In the genomic region with DNA sequence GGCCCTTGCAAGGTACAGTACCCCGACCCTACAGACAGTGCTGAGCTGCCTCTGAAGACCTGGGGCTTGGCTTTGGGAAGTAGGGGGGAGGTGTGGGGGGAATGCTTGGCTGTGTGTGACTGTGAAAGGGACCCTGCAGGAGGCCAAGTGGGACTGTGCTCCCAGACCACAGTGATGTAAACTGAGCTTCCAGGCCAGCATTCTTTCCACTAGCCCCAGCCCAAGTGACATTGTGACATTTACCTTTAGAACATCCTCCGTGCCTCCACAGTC, we compare ENCODE assay signal across 34 cellular contexts. TPM values are rescaled to one million over a fixed set of nuclear protein-coding genes. Genes with fewer than 3 reads are reported as not detected.
"Had no signal": no experiment of that assay in that cellular context is flagged by ENCODE, and none has a peak within 500 bp of the region (broad histone marks: within the 10 kb centered on the region; RNA-seq: fewer than 3 reads in every experiment).

No MANE protein-coding gene starts in this region.

- H3K9me3 Mint-ChIP-seq: activated B cell treated with CpG ODN at 0.5 μM for 24 hours; activated CD8-positive, alpha-beta T cell treated with anti-CD3 and anti-CD28 coated beads for 36 hours; activated T-cell treated with anti-CD3 and anti-CD28 coated beads, Interleukin-2, amount 50 U/mL, for 4 hours; dendritic cell treated with granulocyte-macrophage colony-stimulating factor and Interleukin-4, amounts not matched to agents 40 ng/mL and 50 ng/mL, for 4 days; T-helper 2 cell treated with Interferon-gamma antibody and Interleukin-4, amounts not matched to agents 5 μg/mL and 100 μg/mL, for 36 hours had no signal

- H3K4me3 Mint-ChIP-seq: activated B cell treated with CpG ODN at 0.5 μM for 24 hours; activated CD8-positive, alpha-beta T cell treated with anti-CD3 and anti-CD28 coated beads for 36 hours; activated naive CD8-positive, alpha-beta T cell; activated T-cell treated with anti-CD3 and anti-CD28 coated beads, Interleukin-2, amount 50 U/mL, for 4 hours; activated T-helper 17 cell treated with anti-CD3 and anti-CD28 coated beads, Interleukin-2, amount 50 U/mL, for 72 hours; central memory CD8-positive, alpha-beta T cell; dendritic cell treated with granulocyte-macrophage colony-stimulating factor and Interleukin-4, amounts not matched to agents 40 ng/mL and 50 ng/mL, for 4 days; T-helper 17 cell; T-helper 2 cell treated with Interferon-gamma antibody and Interleukin-4, amounts not matched to agents 5 μg/mL and 100 μg/mL, for 36 hours had no signal

- H3K4me1 Mint-ChIP-seq: activated B cell treated with CpG ODN at 0.5 μM for 24 hours; activated T-helper 17 cell treated with anti-CD3 and anti-CD28 coated beads, Interleukin-2, amount 50 U/mL, for 72 hours; T-helper 17 cell had no signal

- H3K27ac ChIP-seq: brain microvascular endothelial cell, dorsolateral prefrontal cortex, WERI-Rb-1 had no signal

- H3K27me3 ChIP-seq: gastroesophageal sphincter had no signal

- H3K4me3 ChIP-seq: coronary artery, dorsolateral prefrontal cortex, esophagus squamous epithelium, gastroesophageal sphincter had no signal

- H3K27ac Mint-ChIP-seq: activated B cell treated with CpG ODN at 0.5 μM for 24 hours; activated CD8-positive, alpha-beta T cell treated with anti-CD3 and anti-CD28 coated beads for 36 hours; activated naive CD8-positive, alpha-beta T cell; activated T-helper 17 cell treated with anti-CD3 and anti-CD28 coated beads, Interleukin-2, amount 50 U/mL, for 72 hours; dendritic cell treated with granulocyte-macrophage colony-stimulating factor and Interleukin-4, amounts not matched to agents 40 ng/mL and 50 ng/mL, for 4 days; T-helper 17 cell; T-helper 2 cell treated with Interferon-gamma antibody and Interleukin-4, amounts not matched to agents 5 μg/mL and 100 μg/mL, for 36 hours had no signal

- H3K36me3 Mint-ChIP-seq: activated naive CD8-positive, alpha-beta T cell had no signal

- H3K9me3 ChIP-seq: esophagus squamous epithelium, gastroesophageal sphincter had no signal

- ATAC-seq: activated CD4-positive, CD25-positive, alpha-beta regulatory T cell treated with anti-CD3 and anti-CD28 coated beads, Interleukin-2, amount 50 U/mL, for 24 hours; activated CD8-positive, alpha-beta T cell treated with anti-CD3 and anti-CD28 coated beads for 36 hours; activated T-cell treated with anti-CD3 and anti-CD28 coated beads, Interleukin-2, amount 50 U/mL, for 4 hours; activated T-helper 17 cell treated with anti-CD3 and anti-CD28 coated beads, Interleukin-2, amount 50 U/mL, for 72 hours; gastroesophageal sphincter; T-helper 17 cell had no signal

- DNase-seq: activated B cell treated with CpG ODN at 0.5 μM for 24 hours; activated CD4-positive, alpha-beta T cell treated with anti-CD3 and anti-CD28 coated beads for 48 hours; activated CD4-positive, alpha-beta T cell treated with anti-CD3 and anti-CD28 coated beads, Interleukin-2, amount 50 U/mL, for 1 hour; activated CD4-positive, alpha-beta T cell treated with anti-CD3 and anti-CD28 coated beads, Interleukin-2, amount 50 U/mL, for 48 hours; activated CD8-positive, alpha-beta memory T cell treated with anti-CD3 and anti-CD28 coated beads for 24 hours; activated CD8-positive, alpha-beta T cell treated with anti-CD3 and anti-CD28 coated beads for 36 hours; activated effector memory CD4-positive, alpha-beta T cell treated with Interleukin-2 at 50 U/mL for 16 hours; activated gamma-delta T cell treated with Interleukin-2 at 50 U/mL for 16 hours; activated naive CD4-positive, alpha-beta T cell treated with anti-CD3 and anti-CD28 coated beads, Interleukin-2, amount 50 U/mL, for 16 hours; activated naive CD4-positive, alpha-beta T cell treated with Interleukin-2 at 50 U/mL for 16 hours; activated T-cell treated with anti-CD3 and anti-CD28 coated beads, Interleukin-2, amount 50 U/mL, for 4 hours; amniotic stem cell; anterior cingulate cortex; brain microvascular endothelial cell; effector memory CD4-positive, alpha-beta T cell; erythroblast; esophagus squamous epithelium; foreskin melanocyte; head of caudate nucleus; T-helper 1 cell; T-helper 17 cell; T1000; WERI-Rb-1 had no signal

- H3K36me3 ChIP-seq: brain microvascular endothelial cell, esophagus squamous epithelium, WERI-Rb-1 had no signal

RNA-seq across cellular contexts. Expression of gene HMCN2, which starts 31.2 kb away (rescaled TPM):
- total RNA-seq: activated B cell treated with CpG ODN at 0.5 μM for 24 hours; activated CD8-positive, alpha-beta T cell treated with anti-CD3 and anti-CD28 coated beads for 36 hours; activated T-helper 17 cell treated with anti-CD3 and anti-CD28 coated beads, Interleukin-2, amount 50 U/mL, for 72 hours; fibroblast of villous mesenchyme had no signal
- polyA plus RNA-seq: fibroblast of lung had no signal
